In genomic region chr3:27666277-27666676, GRCh38 we compare ENCODE assay signal across 8 cellular contexts. TPM values are rescaled to one million over a fixed set of nuclear protein-coding genes. Genes with fewer than 3 reads are reported as not detected.
DNase-seq lines count a peak whose midpoint lies in the region; ATAC-seq and TF ChIP-seq lines count a peak whose summit lies in the region.

No MANE protein-coding gene starts in this region.

- CTCF ChIA-PET in Panc1 (lab: Charles Lee): no interaction called here

- no peaks in the 10 kb centered on the region for H3K27me3 ChIP-seq in Panc1 (ENCODE audit: control insufficient read depth, insufficient read depth, low read length)

- in situ Hi-C loops in Panc1 (cut with HindIII; ENCODE audit: low pct_unique_long_range_greater_than_20kb, low sequenced_read_pairs): no loop called here

- intact Hi-C loops in Panc1 (cut with micrococcal nuclease; ENCODE audit: unreplicated experiment): no loop called here

- 0 out of 2 replicates have a peak, but pooled peaks cover 3% of the 10 kb centered on the region for H3K4me1 ChIP-seq in Panc1 (ENCODE audit: control insufficient read depth, insufficient read depth, low read length)

- TF ChIP-seq CTCF in Panc1 (IDR thresholded peaks at IDR 0.05): no peak

- no peaks in the 10 kb centered on the region for H3K36me3 ChIP-seq in Panc1 (ENCODE audit: control insufficient read depth, insufficient read depth, low read length)

- POLR2A ChIA-PET in Panc1 (lab: Charles Lee): no interaction called here

- no peak for DNase-seq in Panc1 (ENCODE audit: low read depth, low spot score)
- DNase-seq in myocyte (ENCODE audit: low read depth): peak; percentile 59
- DNase-seq in pons (ENCODE audit: low spot score): no peak
- no peak for DNase-seq in activated CD4-positive, alpha-beta T cell treated with anti-CD3 and anti-CD28 coated beads for 48 hours

- no peaks in the 10 kb centered on the region for H3K9me3 ChIP-seq in Panc1 (ENCODE audit: control insufficient read depth, insufficient read depth, low read depth, low read length)

- peak overlapping the region; percentile 66; the same call in 1 of the 2 replicates for H3K27ac ChIP-seq in Panc1 (ENCODE audit: low read length)

- no peak overlapping the region for H3K4me3 ChIP-seq in Panc1 (ENCODE audit: low read depth in 2 of 2, low read length in 2 of 2)

- BruUV-seq in Panc1 (replicated peaks; lab: Mats Ljungman, UMichigan): no TSS peak

- ATAC-seq in GM18873 (IDR thresholded peaks at IDR 0.05; ENCODE audit: low FRiP score, unreplicated experiment) (peak; percentile 47), HG02588 (IDR thresholded peaks at IDR 0.05; ENCODE audit: unreplicated experiment) (peak; percentile 76), Panc1 (no peak; the same call in 1 of the 2 replicates), esophagus mucosa (no peak), HG02970 (IDR thresholded peaks at IDR 0.05; ENCODE audit: low FRiP score, unreplicated experiment) (no peak)

RNA-seq across cellular contexts. Expression of gene EOMES, which starts 55.8 kb away (rescaled TPM):
- 2.5 TPM for total RNA-seq in Panc1 (2021; ENCODE audit: unreplicated experiment)
- 1.6 TPM for polyA plus RNA-seq in Panc1 (2012; ENCODE audit: insufficient read length)
- not detected in 2 replicates for total RNA-seq in myocyte
- polyA plus RNA-seq in myocyte (2012): not detected
- total RNA-seq in esophagus mucosa: 0.12 TPM

Comparison
In these comparisons a context has a peak if more than half of its experiments do, and no peak if none do; other contexts are left out.
1. ATAC-seq: peak in GM18873 (single experiment) and HG02588 (single experiment); none in Panc1 (single experiment), esophagus mucosa (single experiment) and HG02970 (single experiment).